8 cellular contexts compared by ENCODE assay signal in genomic region chr7:134646425-134647305, GRCh38. TPM values are rescaled to one million over a fixed set of nuclear protein-coding genes. Genes with fewer than 3 reads are reported as not detected.
DNase-seq lines count a peak whose midpoint lies in the region; ATAC-seq and TF ChIP-seq lines count a peak whose summit lies in the region.

Gene BPGM, plus strand, starts transcription at chr7:134646853. Its CDS starts 14,655 bp downstream, at chr7:134661508.

- H3K4me1 ChIP-seq in MM.1S (ENCODE audit: low read length) (0 out of 2 replicates have a peak, but pooled peaks cover 5% of the 10 kb centered on the region), foreskin keratinocyte (peaks cover 21% of the 10 kb centered on the region), neural progenitor cell (peaks cover 5% of the 10 kb centered on the region), subcutaneous abdominal adipose tissue (ENCODE audit: control insufficient read depth in 5 of 5, insufficient read depth in 5 of 5, low read length in 5 of 5) (peaks cover 0 to 25% (median 21%) of the 10 kb centered on the region in 5 donors)

- H3K27ac Mint-ChIP-seq in neural progenitor cell, result no peak within 1 kb of the TSS

- H3K9me3 Mint-ChIP-seq in neural progenitor cell, result no peaks in the 10 kb centered on the region

- peak within 1 kb of the TSS; percentile 89 for H2AFZ ChIP-seq in MM.1S (ENCODE audit: low read length)
- peak within 1 kb of the TSS; percentile 86 for H2AFZ ChIP-seq in neural progenitor cell (replicated peaks)

- H3K4me1 Mint-ChIP-seq in neural progenitor cell, result peaks cover 5% of the 10 kb centered on the region

- H3K4me3 Mint-ChIP-seq in neural progenitor cell, result no peak within 1 kb of the TSS

- H4K20me1 ChIP-seq in MM.1S (ENCODE audit: insufficient read depth, low read length) (no peaks in the 10 kb centered on the region), neural progenitor cell (ENCODE audit: low read depth) (no peaks in the 10 kb centered on the region)

- H3F3A ChIP-seq in MM.1S (ENCODE audit: insufficient read depth, low read length) (peaks cover 15% of the 10 kb centered on the region), neural progenitor cell (ENCODE audit: low read depth) (no peaks in the 10 kb centered on the region)

- no peaks in the 10 kb centered on the region for H3K9me3 ChIP-seq in MM.1S (replicated peaks; ENCODE audit: insufficient read depth, low read length)
- no peaks in the 10 kb centered on the region for H3K9me3 ChIP-seq in neural progenitor cell (ENCODE audit: low read depth)
- H3K9me3 ChIP-seq in subcutaneous abdominal adipose tissue (ENCODE audit: control insufficient read depth in 5 of 5, low read length in 5 of 5), result no peaks in the 10 kb centered on the region

- no peaks in the 10 kb centered on the region for H3K9me2 ChIP-seq in MM.1S (replicated peaks; ENCODE audit: insufficient read depth, low read length)

- H3K27me3 ChIP-seq in MM.1S (replicated peaks; ENCODE audit: insufficient read depth, low read length), result no peaks in the 10 kb centered on the region
- H3K27me3 ChIP-seq in foreskin keratinocyte, result no peaks in the 10 kb centered on the region
- no peaks in the 10 kb centered on the region for H3K27me3 ChIP-seq in neural progenitor cell
- H3K27me3 ChIP-seq in subcutaneous abdominal adipose tissue (ENCODE audit: control insufficient read depth in 5 of 5, insufficient read depth in 4 of 5, low read length in 5 of 5), result no peaks in the 10 kb centered on the region

- H3K4me3 ChIP-seq in MM.1S (ENCODE audit: low read length), result peak within 1 kb of the TSS; percentile 78
- H3K4me3 ChIP-seq in neural progenitor cell, result peak within 1 kb of the TSS; percentile 78
- H3K4me3 ChIP-seq in subcutaneous abdominal adipose tissue (ENCODE audit: low read depth in 1 of 5, low read length in 5 of 5), result peak within 1 kb of the TSS; percentile 83 to 99 (median 90)

- H3K4me2 ChIP-seq in MM.1S (ENCODE audit: low read depth, low read length) (peak within 1 kb of the TSS; percentile 83), neural progenitor cell (peak within 1 kb of the TSS; percentile 81)

- peak; percentile 99 for ATAC-seq in foreskin keratinocyte

- TF ChIP-seq CTCF in MM.1S (IDR thresholded peaks at IDR 0.05; ENCODE audit: low read length) (peak; percentile 86), foreskin keratinocyte (conservative IDR thresholded peaks at IDR 0.05) (peak; percentile 64), neural progenitor cell (IDR thresholded peaks at IDR 0.05) (peak; percentile 45)

- H3K79me2 ChIP-seq in MM.1S (ENCODE audit: low read length), result peaks cover 13% of the 10 kb centered on the region
- H3K79me2 ChIP-seq in neural progenitor cell (ENCODE audit: low read depth), result peaks cover 27% of the 10 kb centered on the region

- no peaks in the 10 kb centered on the region for H3K27me3 Mint-ChIP-seq in neural progenitor cell (ENCODE audit: insufficient read depth, low read depth)

- H3K27ac ChIP-seq in MM.1S (ENCODE audit: low read length), result peak within 1 kb of the TSS; percentile 43; the same call in 1 of the 2 replicates
- peak within 1 kb of the TSS; percentile 68 for H3K27ac ChIP-seq in foreskin keratinocyte
- H3K27ac ChIP-seq in neural progenitor cell, result no peak within 1 kb of the TSS
- H3K27ac ChIP-seq in subcutaneous abdominal adipose tissue (ENCODE audit: low read depth, low read length), result peak within 1 kb of the TSS; percentile 85

- H3K9ac ChIP-seq in MM.1S (ENCODE audit: low read length) (peak within 1 kb of the TSS; percentile 69), neural progenitor cell (peak within 1 kb of the TSS; percentile 74), subcutaneous abdominal adipose tissue (ENCODE audit: low read length in 5 of 5) (peak within 1 kb of the TSS; percentile 79 to 97 (median 85))

- DNase-seq in GF-D8 (lab: John Stamatoyannopoulos, UW) (peak; percentile 100), HCEC 1CT (peak; percentile 100), MM.1S (peak; percentile 100), SIG-M5 (lab: John Stamatoyannopoulos, UW) (peak; percentile 98), activated gamma-delta T cell treated with Interleukin-2 at 50 U/mL for 16 hours (peak; percentile 98), foreskin keratinocyte (peak; percentile 100), neural progenitor cell (ENCODE audit: low spot score) (peak; percentile 99)

- peaks cover 4% of the 10 kb centered on the region for H3K36me3 Mint-ChIP-seq in neural progenitor cell

- H3K36me3 ChIP-seq in MM.1S (replicated peaks; ENCODE audit: insufficient read depth, low read length) (no peaks in the 10 kb centered on the region), neural progenitor cell (no peaks in the 10 kb centered on the region), subcutaneous abdominal adipose tissue (ENCODE audit: control insufficient read depth in 5 of 5, insufficient read depth in 5 of 5, low read length in 5 of 5) (no peaks in the 10 kb centered on the region)

RNA-seq across cellular contexts. Expression of gene BPGM, which starts in this region (rescaled TPM):
- total RNA-seq in foreskin keratinocyte (20.6 and 28.0 TPM in 2 replicates), neural progenitor cell (ENCODE audit: low replicate concordance) (25.5 and 49.7 TPM in 2 replicates)
- 16.8 and 20.6 TPM in 2 replicates for polyA plus RNA-seq in foreskin keratinocyte
